ENCODE assay signal across 9 cellular contexts in genomic region chr22:19577422-19577966, GRCh38. TPM values are rescaled to one million over a fixed set of nuclear protein-coding genes. Genes with fewer than 3 reads are reported as not detected.
DNase-seq lines count a peak whose midpoint lies in the region; ATAC-seq and TF ChIP-seq lines count a peak whose summit lies in the region.
"Had no signal": no experiment of that assay in that cellular context is flagged by ENCODE, and none has a peak within 500 bp of the region (broad histone marks: within the 10 kb centered on the region; RNA-seq: fewer than 3 reads in every experiment).

No MANE protein-coding gene starts in this region.

- H3K27me3 Mint-ChIP-seq in CD4-positive, alpha-beta memory T cell, result no peaks in the 10 kb centered on the region
- peaks cover 0 to 3% (median 0%) of the 10 kb centered on the region in 5 donors for H3K27me3 Mint-ChIP-seq in naive thymus-derived CD8-positive, alpha-beta T cell

- H3K9me3 ChIP-seq in CD4-positive, alpha-beta memory T cell (ENCODE audit: control insufficient read depth in 1 of 2, low read length in 2 of 2), result no peaks in the 10 kb centered on the region
- H3K9me3 ChIP-seq in Loucy (ENCODE audit: insufficient read depth, low read depth, low read length) (no peaks in the 10 kb centered on the region), tibial artery (no peaks in the 10 kb centered on the region), ovary (no peaks in the 10 kb centered on the region)

- peak overlapping the region; percentile 84 for H3K9ac ChIP-seq in Loucy (ENCODE audit: low read depth, low read length, poor library complexity, severe bottlenecking)

- no peaks in the 10 kb centered on the region for H3K36me3 ChIP-seq in CD4-positive, alpha-beta memory T cell (ENCODE audit: insufficient read depth, low read length)
- H3K36me3 ChIP-seq in Loucy (ENCODE audit: insufficient read depth, low read length), result no peaks in the 10 kb centered on the region
- H3K36me3 ChIP-seq in brain microvascular endothelial cell (replicated peaks), result no peaks in the 10 kb centered on the region
- no peaks in the 10 kb centered on the region for H3K36me3 ChIP-seq in tibial artery
- no peaks in the 10 kb centered on the region for H3K36me3 ChIP-seq in ovary

- no peaks in the 10 kb centered on the region for H3K36me3 Mint-ChIP-seq in CD4-positive, alpha-beta memory T cell
- no peaks in the 10 kb centered on the region for H3K36me3 Mint-ChIP-seq in naive thymus-derived CD8-positive, alpha-beta T cell

- no peak for TF ChIP-seq EP300 in ovary (IDR thresholded peaks at IDR 0.05)

- H3K4me2 ChIP-seq in Loucy (ENCODE audit: low read depth, low read length, poor library complexity, severe bottlenecking), result peak overlapping the region; percentile 78

- H3K4me3 ChIP-seq in CD4-positive, alpha-beta memory T cell (ENCODE audit: low read length in 2 of 2), result no peak overlapping the region
- H3K4me3 ChIP-seq in Loucy (ENCODE audit: low read length, poor library complexity, severe bottlenecking) (peak overlapping the region; percentile 41), brain microvascular endothelial cell (ENCODE audit: low read depth, low read length) (no peak overlapping the region), tibial artery (no peak overlapping the region), ovary (no peak overlapping the region)

- H3F3A ChIP-seq in Loucy (ENCODE audit: low read depth), result peaks cover 19% of the 10 kb centered on the region

- no peaks in the 10 kb centered on the region for H3K79me2 ChIP-seq in Loucy (ENCODE audit: insufficient read depth, low read length)

- intact Hi-C loops in CD4-positive, alpha-beta memory T cell (cut with micrococcal nuclease), result no loop called here
- intact Hi-C loops in tibial artery (cut with DNase I; ENCODE audit: low total_unique reads), result no loop called here
- intact Hi-C loops in ovary (cut with DNase I), result no loop called here

- H3K4me3 Mint-ChIP-seq in CD4-positive, alpha-beta memory T cell, result peak overlapping the region in 6 of 8 donors; percentile 0 to 57 (median 39)
- H3K4me3 Mint-ChIP-seq in naive thymus-derived CD8-positive, alpha-beta T cell, result no peak overlapping the region

- no peak for ATAC-seq in naive thymus-derived CD8-positive, alpha-beta T cell
- no peak for ATAC-seq in HG02981 (IDR thresholded peaks at IDR 0.05; ENCODE audit: unreplicated experiment)
- no peak for ATAC-seq in GM21515 (IDR thresholded peaks at IDR 0.05; ENCODE audit: unreplicated experiment)

- H3K9me3 Mint-ChIP-seq in CD4-positive, alpha-beta memory T cell, result no peaks in the 10 kb centered on the region
- H3K9me3 Mint-ChIP-seq in naive thymus-derived CD8-positive, alpha-beta T cell, result no peaks in the 10 kb centered on the region

- no peak for DNase-seq in CD4-positive, alpha-beta memory T cell
- DNase-seq in brain microvascular endothelial cell, result no peak
- DNase-seq in naive thymus-derived CD8-positive, alpha-beta T cell, result no peak
- no peak for DNase-seq in tibial artery
- DNase-seq in ovary, result no peak
- DNase-seq: NCI-H510A had no signal

- peaks cover 20 to 48% (median 32%) of the 10 kb centered on the region in 4 donors for H3K4me1 Mint-ChIP-seq in CD4-positive, alpha-beta memory T cell
- H3K4me1 Mint-ChIP-seq in naive thymus-derived CD8-positive, alpha-beta T cell, result peaks cover 22 to 39% (median 33%) of the 10 kb centered on the region in 4 donors

- H3K4me1 ChIP-seq in CD4-positive, alpha-beta memory T cell (ENCODE audit: insufficient read depth, low read length), result peaks cover 38% of the 10 kb centered on the region
- H3K4me1 ChIP-seq in Loucy (ENCODE audit: insufficient read depth, low read length, poor library complexity, severe bottlenecking) (peaks cover 62% of the 10 kb centered on the region), tibial artery (no peaks in the 10 kb centered on the region), ovary (ENCODE audit: insufficient read depth) (no peaks in the 10 kb centered on the region)

- no peaks in the 10 kb centered on the region for H3K9me2 ChIP-seq in Loucy (replicated peaks; ENCODE audit: low read depth, low read length)

- H3K27me3 ChIP-seq in CD4-positive, alpha-beta memory T cell (ENCODE audit: insufficient read depth, low read length), result no peaks in the 10 kb centered on the region
- no peaks in the 10 kb centered on the region for H3K27me3 ChIP-seq in Loucy (ENCODE audit: insufficient read depth, low read length, poor library complexity, severe bottlenecking)
- H3K27me3 ChIP-seq in brain microvascular endothelial cell (replicated peaks), result no peaks in the 10 kb centered on the region
- peaks cover 0 to 28% of the 10 kb centered on the region in 2 donors for H3K27me3 ChIP-seq in tibial artery
- no peaks in the 10 kb centered on the region for H3K27me3 ChIP-seq in ovary

- TF ChIP-seq CTCF in Loucy (conservative IDR thresholded peaks at IDR 0.05; ENCODE audit: low read length), result no peak
- TF ChIP-seq CTCF in brain microvascular endothelial cell (IDR thresholded peaks at IDR 0.05; ENCODE audit: low read depth, low read length, missing control alignments), result no peak
- no peak for TF ChIP-seq CTCF in tibial artery (IDR thresholded peaks at IDR 0.05)
- TF ChIP-seq CTCF in ovary (IDR thresholded peaks at IDR 0.05), result no peak

- no peak overlapping the region for H2AFZ ChIP-seq in Loucy (ENCODE audit: low read length)

- peak overlapping the region; percentile 22 to 79 (median 57) for H3K27ac Mint-ChIP-seq in CD4-positive, alpha-beta memory T cell
- peak overlapping the region in 7 of 10 donors; percentile 35 to 81 (median 60) for H3K27ac Mint-ChIP-seq in naive thymus-derived CD8-positive, alpha-beta T cell

- H3K27ac ChIP-seq in CD4-positive, alpha-beta memory T cell (ENCODE audit: low read depth, low read length), result no peak overlapping the region
- H3K27ac ChIP-seq in brain microvascular endothelial cell, result peak overlapping the region; percentile 66
- H3K27ac ChIP-seq in tibial artery, result no peak overlapping the region
- H3K27ac ChIP-seq in ovary, result no peak overlapping the region

- POLR2A ChIA-PET in CD4-positive, alpha-beta memory T cell (lab: Charles Lee; ENCODE audit: partially characterized antibody), result interaction anchor here (1.7 kb wide), 1 partner anchor 15 kb away, joined by 3 read pairs; no protein-coding TSS in a partner anchor
- POLR2A ChIA-PET in naive thymus-derived CD8-positive, alpha-beta T cell (lab: Charles Lee), result no interaction called here

- WGBS in ovary, 3 donors, result 56 to 67% (median 63%) methylated on average over 10 of the region's 10 CpGs

- CTCF ChIA-PET in CD4-positive, alpha-beta memory T cell (lab: Charles Lee; ENCODE audit: partially characterized antibody), result interaction anchor here (1.1 kb wide), 1 partner anchor 52 kb away, joined by 3 read pairs; no protein-coding TSS in a partner anchor

- H4K20me1 ChIP-seq in Loucy (ENCODE audit: insufficient read depth, low read length, poor library complexity, severe bottlenecking), result no peaks in the 10 kb centered on the region

- no peak for TF ChIP-seq POLR2A in ovary (IDR thresholded peaks at IDR 0.05)

- in situ Hi-C loops in brain microvascular endothelial cell (cut with HindIII; ENCODE audit: low pct_ligation_motif_present, low sequenced_read_pairs), result no loop called here

RNA-seq across cellular contexts. Expression of gene CLDN5, which starts 53.3 kb away (rescaled TPM):
- total RNA-seq in CD4-positive, alpha-beta memory T cell, result not detected
- under 1 TPM; 0.18 to 0.72 TPM for polyA plus RNA-seq in CD4-positive, alpha-beta memory T cell
- total RNA-seq in naive thymus-derived CD8-positive, alpha-beta T cell, result not detected
- under 1 TPM in 2 of 3 donors, not detected in 1; 0.11 to 0.22 TPM for polyA plus RNA-seq in naive thymus-derived CD8-positive, alpha-beta T cell
- 10 to 100 TPM; 16.4 to 62.7 (median 35.6) TPM for total RNA-seq in ovary
- polyA plus RNA-seq in ovary, result 100 to 1,000 TPM in 1 of 2 donors, under 1 TPM in 1; 0.48 to 211 TPM

Comparison
In these comparisons a context has a peak if more than half of its experiments do, and no peak if none do; other contexts are left out.
1. H3K4me3 Mint-ChIP-seq: peak in CD4-positive, alpha-beta memory T cell (6 of 8); none in naive thymus-derived CD8-positive, alpha-beta T cell (0 of 10).
2. RNA of gene CLDN5, which starts 53.3 kb away (total RNA-seq): 16.4 to 62.7 TPM in ovary; not detected in CD4-positive, alpha-beta memory T cell and not detected in naive thymus-derived CD8-positive, alpha-beta T cell; every median in the first group is over 10 times any median in the second.